3 cellular contexts compared by ENCODE assay signal in the genomic region with DNA sequence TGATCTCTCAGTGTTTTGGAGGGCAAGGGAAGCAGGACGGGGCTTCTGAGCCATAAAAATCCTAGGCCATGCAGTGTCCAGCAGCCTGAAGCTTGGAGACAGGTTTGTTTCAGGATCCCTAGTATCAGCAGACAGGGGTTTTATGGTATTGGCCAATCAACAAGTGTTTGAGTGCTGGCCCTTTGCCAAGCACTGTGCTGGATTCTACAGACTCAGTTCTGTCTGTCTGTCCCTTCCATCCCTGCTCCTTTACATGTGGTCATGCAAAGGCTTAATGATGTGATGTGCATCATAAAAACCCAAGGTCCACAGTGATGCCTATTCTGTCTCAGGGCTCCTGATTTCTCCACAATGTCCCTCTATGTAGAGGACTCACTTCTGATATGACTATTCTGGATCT.
"Had no signal": no experiment of that assay in that cellular context is flagged by ENCODE, and none has a peak within 500 bp of the region (broad histone marks: within the 10 kb centered on the region; RNA-seq: fewer than 3 reads in every experiment).

No MANE protein-coding gene starts in this region.

- DNase-seq: GDM1, GF-D8 had no signal

- H3K4me3 ChIP-seq: GM12878 had no signal

- ATAC-seq: GM12878 had no signal
